ENCODE assay signal across 7 cellular contexts in genomic region chr16:70023956-70024355, GRCh38.
DNase-seq lines count a peak whose midpoint lies in the region; ATAC-seq and TF ChIP-seq lines count a peak whose summit lies in the region.
"Not testable (repeated sequence)": the region's sequence is repeated elsewhere in the genome, so short reads cannot be mapped to it uniquely, and the experiment has no call there.

No MANE protein-coding gene starts in this region.

- not testable (repeated sequence) for H3K4me3 ChIP-seq in A673 (ENCODE audit: low read depth, low read length, poor library complexity, severe bottlenecking); CD8-positive, alpha-beta memory T cell (ENCODE audit: low read length); SK-N-MC

- H3K4me1 ChIP-seq in A673 (ENCODE audit: insufficient read depth, low read length, poor library complexity, severe bottlenecking), result peaks cover 18% of the 10 kb centered on the region
- not testable (repeated sequence) for H3K4me1 ChIP-seq in CD8-positive, alpha-beta memory T cell (ENCODE audit: insufficient read depth, low read length)

- H3K27ac ChIP-seq in A673 (ENCODE audit: low read depth, low read length, poor library complexity, severe bottlenecking), result peak overlapping the region; percentile 54
- not testable (repeated sequence) for H3K27ac ChIP-seq in CD8-positive, alpha-beta memory T cell (ENCODE audit: low read depth, low read length)
- peak overlapping the region; percentile 71 for H3K27ac ChIP-seq in SK-N-MC

- not testable (repeated sequence) for H3K9me3 Mint-ChIP-seq in CD8-positive, alpha-beta memory T cell; activated T-helper 1 cell treated with anti-CD3 and anti-CD28 coated beads, Interleukin-12 subunit alpha, Interleukin-12 subunit beta, Interleukin-2, Interleukin-4 antibody, amounts not matched to agents 30 ng/mL and 10 ng/mL and 1 ng/mL, durations not matched to agents 14 hours and 24 hours and 36 hours; chondrocyte (ENCODE audit: low read depth); memory B cell; naive thymus-derived CD8-positive, alpha-beta T cell

- BruUV-seq in A673 (replicated peaks; lab: Mats Ljungman, UMichigan), result not testable (repeated sequence)

- CTCF ChIA-PET in A673 (lab: Charles Lee); CD8-positive, alpha-beta memory T cell (lab: Charles Lee): not testable (repeated sequence)

- H3K9ac ChIP-seq in SK-N-MC (ENCODE audit: insufficient read length), result not testable (repeated sequence)

- not testable (repeated sequence) for DNase-seq in A673 (ENCODE audit: low spot score); CD8-positive, alpha-beta memory T cell; SK-N-MC (ENCODE audit: low read depth, low spot score); activated T-helper 1 cell treated with anti-CD3 and anti-CD28 coated beads, Interleukin-12 subunit alpha, Interleukin-12 subunit beta, Interleukin-2, Interleukin-4 antibody, amounts not matched to agents 30 ng/mL and 10 ng/mL and 1 ng/mL, durations not matched to agents 14 hours and 24 hours and 36 hours (ENCODE audit: low spot score); chondrocyte (ENCODE audit: low spot score); memory B cell (ENCODE audit: low spot score in 2 of 2); naive thymus-derived CD8-positive, alpha-beta T cell

- H3K4me3 Mint-ChIP-seq in CD8-positive, alpha-beta memory T cell; activated T-helper 1 cell treated with anti-CD3 and anti-CD28 coated beads, Interleukin-12 subunit alpha, Interleukin-12 subunit beta, Interleukin-2, Interleukin-4 antibody, amounts not matched to agents 30 ng/mL and 10 ng/mL and 1 ng/mL, durations not matched to agents 14 hours and 24 hours and 36 hours; chondrocyte (ENCODE audit: unreplicated experiment); memory B cell; naive thymus-derived CD8-positive, alpha-beta T cell: not testable (repeated sequence)

- intact Hi-C loops in A673 (cut with micrococcal nuclease; ENCODE audit: unreplicated experiment); activated T-helper 1 cell treated with anti-CD3 and anti-CD28 coated beads, Interleukin-12 subunit alpha, Interleukin-12 subunit beta, Interleukin-2, Interleukin-4 antibody, amounts not matched to agents 30 ng/mL and 10 ng/mL and 1 ng/mL, durations not matched to agents 14 hours and 24 hours and 36 hours (cut with micrococcal nuclease): not testable (repeated sequence)

- not testable (repeated sequence) for TF ChIP-seq CTCF in A673 (conservative IDR thresholded peaks at IDR 0.05; ENCODE audit: low read depth, low read length); chondrocyte (IDR thresholded peaks at IDR 0.05)

- not testable (repeated sequence) for ATAC-seq in memory B cell (ENCODE audit: low read depth); naive thymus-derived CD8-positive, alpha-beta T cell

- H3K36me3 ChIP-seq in A673 (ENCODE audit: insufficient read depth, low read length, poor library complexity, severe bottlenecking); CD8-positive, alpha-beta memory T cell (ENCODE audit: insufficient read depth, low read length); SK-N-MC (ENCODE audit: insufficient read depth, low read length): not testable (repeated sequence)

- H3K27me3 ChIP-seq in A673 (replicated peaks; ENCODE audit: insufficient read depth, low read depth, low read length, poor library complexity); CD8-positive, alpha-beta memory T cell (ENCODE audit: insufficient read depth, low read length, poor library complexity, severe bottlenecking): not testable (repeated sequence)

- H3K27me3 Mint-ChIP-seq in CD8-positive, alpha-beta memory T cell; activated T-helper 1 cell treated with anti-CD3 and anti-CD28 coated beads, Interleukin-12 subunit alpha, Interleukin-12 subunit beta, Interleukin-2, Interleukin-4 antibody, amounts not matched to agents 30 ng/mL and 10 ng/mL and 1 ng/mL, durations not matched to agents 14 hours and 24 hours and 36 hours (ENCODE audit: insufficient read depth); chondrocyte (ENCODE audit: low read depth); memory B cell; naive thymus-derived CD8-positive, alpha-beta T cell: not testable (repeated sequence)

- H3K27ac Mint-ChIP-seq in CD8-positive, alpha-beta memory T cell, result peak overlapping the region in 5 of 8 donors; percentile 7 to 59 (median 19)
- H3K27ac Mint-ChIP-seq in activated T-helper 1 cell treated with anti-CD3 and anti-CD28 coated beads, Interleukin-12 subunit alpha, Interleukin-12 subunit beta, Interleukin-2, Interleukin-4 antibody, amounts not matched to agents 30 ng/mL and 10 ng/mL and 1 ng/mL, durations not matched to agents 14 hours and 24 hours and 36 hours, result peak overlapping the region; percentile 26
- peak overlapping the region; percentile 49 for H3K27ac Mint-ChIP-seq in chondrocyte (ENCODE audit: unreplicated experiment)
- peak overlapping the region; percentile 67 for H3K27ac Mint-ChIP-seq in memory B cell
- peak overlapping the region in 8 of 10 donors; percentile 31 to 71 (median 67) for H3K27ac Mint-ChIP-seq in naive thymus-derived CD8-positive, alpha-beta T cell

- H3K9me3 ChIP-seq in A673 (ENCODE audit: low read depth, low read length, poor library complexity, severe bottlenecking); CD8-positive, alpha-beta memory T cell (ENCODE audit: low read length); SK-N-MC (ENCODE audit: low read depth, low read length): not testable (repeated sequence)

- POLR2A ChIA-PET in A673 (lab: Charles Lee; ENCODE audit: low non-redundant PET); CD8-positive, alpha-beta memory T cell (lab: Charles Lee); naive thymus-derived CD8-positive, alpha-beta T cell (lab: Charles Lee): not testable (repeated sequence)

- H3K4me1 Mint-ChIP-seq in CD8-positive, alpha-beta memory T cell, result peaks cover 10 to 25% (median 18%) of the 10 kb centered on the region in 3 donors
- H3K4me1 Mint-ChIP-seq in activated T-helper 1 cell treated with anti-CD3 and anti-CD28 coated beads, Interleukin-12 subunit alpha, Interleukin-12 subunit beta, Interleukin-2, Interleukin-4 antibody, amounts not matched to agents 30 ng/mL and 10 ng/mL and 1 ng/mL, durations not matched to agents 14 hours and 24 hours and 36 hours (ENCODE audit: low read depth); memory B cell: not testable (repeated sequence)
- H3K4me1 Mint-ChIP-seq in chondrocyte (ENCODE audit: low read depth), result peaks cover 18% of the 10 kb centered on the region
- H3K4me1 Mint-ChIP-seq in naive thymus-derived CD8-positive, alpha-beta T cell, result peaks cover 0 to 23% (median 18%) of the 10 kb centered on the region in 4 donors

- peaks cover 8 to 33% (median 11%) of the 10 kb centered on the region in 3 donors for H3K36me3 Mint-ChIP-seq in CD8-positive, alpha-beta memory T cell
- H3K36me3 Mint-ChIP-seq in activated T-helper 1 cell treated with anti-CD3 and anti-CD28 coated beads, Interleukin-12 subunit alpha, Interleukin-12 subunit beta, Interleukin-2, Interleukin-4 antibody, amounts not matched to agents 30 ng/mL and 10 ng/mL and 1 ng/mL, durations not matched to agents 14 hours and 24 hours and 36 hours (ENCODE audit: low read depth), result peaks cover 16% of the 10 kb centered on the region
- H3K36me3 Mint-ChIP-seq in chondrocyte (ENCODE audit: low read depth) (peaks cover 25% of the 10 kb centered on the region), memory B cell (peaks cover 11% of the 10 kb centered on the region)
- H3K36me3 Mint-ChIP-seq in naive thymus-derived CD8-positive, alpha-beta T cell, result peaks cover 0 to 38% (median 15%) of the 10 kb centered on the region in 3 donors
